Comparison of ENCODE assay signal across 10 cellular contexts in the genomic region with DNA sequence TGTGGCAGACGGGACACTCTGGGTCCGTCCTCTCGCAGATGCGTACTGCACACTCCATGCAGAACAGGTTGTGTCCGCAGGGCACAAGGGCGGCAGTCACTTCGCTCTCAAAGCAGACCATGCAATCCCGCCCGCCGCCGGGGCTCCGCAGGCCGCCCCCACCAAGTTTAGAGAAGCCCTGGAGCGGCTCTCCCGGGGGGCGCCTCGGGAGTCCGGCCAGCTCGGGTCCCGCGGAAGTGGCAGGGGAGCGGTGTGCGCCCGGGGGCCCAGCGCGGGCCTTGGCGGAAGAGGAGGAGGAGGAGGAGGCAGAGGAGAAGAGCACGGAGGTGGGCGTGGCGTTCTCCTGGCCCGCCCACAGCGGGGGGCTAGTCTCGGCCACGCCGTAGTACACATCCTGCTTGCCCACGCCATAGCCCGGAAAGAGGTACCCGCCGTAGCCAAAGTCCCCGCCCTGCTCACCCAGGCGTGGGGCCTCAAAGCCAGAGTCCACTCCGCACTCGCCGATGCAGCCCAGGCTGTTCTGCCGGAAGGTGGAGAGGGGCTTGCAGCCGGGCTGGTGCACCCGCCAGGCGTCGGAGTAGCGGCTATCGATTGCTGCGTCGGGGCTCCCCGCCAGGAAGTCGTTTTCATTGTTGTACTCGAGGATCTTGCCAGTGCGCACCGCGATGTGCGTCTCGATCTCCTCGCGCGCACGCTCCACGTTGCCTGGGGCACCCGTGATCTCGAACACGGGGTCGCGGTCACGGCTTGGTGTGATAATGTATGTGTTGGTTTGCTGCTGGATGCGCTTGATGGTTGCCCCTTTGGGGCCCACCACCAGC. TPM values are rescaled to one million over a fixed set of nuclear protein-coding genes. Genes with fewer than 3 reads are reported as not detected.
DNase-seq lines count a peak whose midpoint lies in the region; ATAC-seq, FAIRE-seq and TF ChIP-seq lines count a peak whose summit lies in the region.
"Had no signal": no experiment of that assay in that cellular context is flagged by ENCODE, and none has a peak within 500 bp of the region (broad histone marks: within the 10 kb centered on the region; RNA-seq: fewer than 3 reads in every experiment).

No MANE protein-coding gene starts in this region.

- no peak for FAIRE-seq in RCC 7860 (lab: Jason Lieb, UNC)
- no peak for FAIRE-seq in small intestine (lab: Jason Lieb, UNC)

- 44% methylated on average over 6 of the region's 73 CpGs for WGBS in esophagus muscularis mucosa
- 67 to 89% (median 85%) methylated on average over 63 to 73 of the region's 73 CpGs for WGBS in small intestine, 3 donors

- peak; percentile 82 for DNase-seq in CMK (ENCODE audit: low read depth)
- no peak for DNase-seq in esophagus muscularis mucosa (ENCODE audit: extremely low spot score)
- no peak for DNase-seq in RCC 7860 (ENCODE audit: low spot score)
- DNase-seq in small intestine = no peak
- no peak for DNase-seq in pons (ENCODE audit: low spot score)
- DNase-seq: activated naive CD8-positive, alpha-beta T cell treated with anti-CD3 and anti-CD28 coated beads, Interleukin-2, amount 10 ng/mL, durations not matched to agents 7 days and 5 days; NCI-H1105 had no signal

- ATAC-seq in HG03103 (IDR thresholded peaks at IDR 0.05; ENCODE audit: low read depth, unreplicated experiment) (peak; percentile 66), HG02938 (IDR thresholded peaks at IDR 0.05; ENCODE audit: unreplicated experiment) (no peak)

- TF ChIP-seq POLR2A in esophagus muscularis mucosa (IDR thresholded peaks at IDR 0.05; ENCODE audit: low read depth) = no peak

- H3K27me3 ChIP-seq in esophagus muscularis mucosa (no peaks in the 10 kb centered on the region), small intestine (ENCODE audit: control insufficient read depth in 2 of 2, insufficient read depth in 2 of 2, low read length in 2 of 2) (no peaks in the 10 kb centered on the region)

- no peak for TF ChIP-seq EP300 in esophagus muscularis mucosa (IDR thresholded peaks at IDR 0.05)

- H3K27me3 Mint-ChIP-seq in nephron (ENCODE audit: low read depth) = no peaks in the 10 kb centered on the region

- peaks cover 66% of the 10 kb centered on the region for H3K36me3 Mint-ChIP-seq in nephron (ENCODE audit: low read depth)
- H3K36me3 Mint-ChIP-seq: activated naive CD8-positive, alpha-beta T cell treated with anti-CD3 and anti-CD28 coated beads, Interleukin-2, amount 10 ng/mL, durations not matched to agents 7 days and 5 days had no signal

- peak overlapping the region; percentile 61 to 79 (median 63) for H3K27ac Mint-ChIP-seq in nephron

- H3K4me1 Mint-ChIP-seq in nephron = peaks cover 79% of the 10 kb centered on the region
- H3K4me1 Mint-ChIP-seq: activated naive CD8-positive, alpha-beta T cell treated with anti-CD3 and anti-CD28 coated beads, Interleukin-2, amount 10 ng/mL, durations not matched to agents 7 days and 5 days had no signal

- peak overlapping the region; percentile 58 to 71 (median 60) for H3K4me3 ChIP-seq in esophagus muscularis mucosa
- peak overlapping the region in 1 of 2 donors; percentile 18 for H3K4me3 ChIP-seq in small intestine (ENCODE audit: low read depth in 1 of 2, low read length in 2 of 2)

- H3K9me3 Mint-ChIP-seq in nephron = no peaks in the 10 kb centered on the region
- H3K9me3 Mint-ChIP-seq: activated naive CD8-positive, alpha-beta T cell treated with anti-CD3 and anti-CD28 coated beads, Interleukin-2, amount 10 ng/mL, durations not matched to agents 7 days and 5 days had no signal

- H3K9me3 ChIP-seq in esophagus muscularis mucosa = no peaks in the 10 kb centered on the region
- H3K9me3 ChIP-seq in small intestine (ENCODE audit: control insufficient read depth, low read depth) = no peaks in the 10 kb centered on the region

- peak overlapping the region; percentile 98 to 100 (median 98) for H3K4me3 Mint-ChIP-seq in nephron
- H3K4me3 Mint-ChIP-seq: activated naive CD8-positive, alpha-beta T cell treated with anti-CD3 and anti-CD28 coated beads, Interleukin-2, amount 10 ng/mL, durations not matched to agents 7 days and 5 days had no signal

- H3K36me3 ChIP-seq in esophagus muscularis mucosa (no peaks in the 10 kb centered on the region), small intestine (ENCODE audit: control insufficient read depth in 2 of 2, insufficient read depth in 2 of 2, low read length in 2 of 2) (no peaks in the 10 kb centered on the region)

- H3K27ac ChIP-seq in esophagus muscularis mucosa (replicated peaks in 1 of 4) (peak overlapping the region; percentile 36 to 70 (median 58)), small intestine (ENCODE audit: low read depth in 1 of 2, low read length in 1 of 2) (no peak overlapping the region)

- TF ChIP-seq CTCF in esophagus muscularis mucosa (IDR thresholded peaks at IDR 0.05) = peak in 1 of 3 experiments; percentile 5
- no peak for TF ChIP-seq CTCF in nephron (IDR thresholded peaks at IDR 0.05; ENCODE audit: unreplicated experiment in 3 of 3)

- intact Hi-C loops in esophagus muscularis mucosa (cut with DNase I) = no loop called here

- H3K4me1 ChIP-seq in esophagus muscularis mucosa = peaks cover 14 to 36% (median 26%) of the 10 kb centered on the region in 4 donors
- H3K4me1 ChIP-seq in small intestine (ENCODE audit: control insufficient read depth in 2 of 2, insufficient read depth in 1 of 2, low read depth in 1 of 2, low read length in 1 of 2) = no peaks in the 10 kb centered on the region

RNA-seq across cellular contexts. Expression of a gene that starts 5.4 kb away (rescaled TPM):
- total RNA-seq in esophagus muscularis mucosa = 1 to 10 TPM in 1 of 4 donors, under 1 TPM in 3; under 0.01 to 1.6 (median 0.66) TPM
- 1 to 10 TPM in 1 of 3 donors, under 1 TPM in 2; under 0.01 to 1.5 (median 0.22) TPM for polyA plus RNA-seq in small intestine

RNA-seq across cellular contexts. Expression of a gene that starts 15.9 kb away (rescaled TPM):
- total RNA-seq in esophagus muscularis mucosa = not detected
- 100 to 1,000 TPM; 140 to 216 (median 140) TPM for polyA plus RNA-seq in small intestine

RNA-seq across cellular contexts. Expression of a gene that starts 22.2 kb away (rescaled TPM):
- 100 to 1,000 TPM in 1 of 4 donors, 10 to 100 TPM in 3; 59.3 to 106 (median 75.5) TPM for total RNA-seq in esophagus muscularis mucosa
- polyA plus RNA-seq in small intestine = 100 to 1,000 TPM; 132 to 226 (median 165) TPM

RNA-seq across cellular contexts. Expression of a gene that starts 23.2 kb away (rescaled TPM):
- 10 to 100 TPM; 17.4 to 33.3 (median 26.0) TPM for total RNA-seq in esophagus muscularis mucosa
- polyA plus RNA-seq in small intestine = 10 to 100 TPM; 14.1 to 22.0 (median 18.8) TPM

RNA-seq across cellular contexts. Expression of a gene that starts 37.7 kb away (rescaled TPM):
- 100 to 1,000 TPM; 311 to 589 (median 380) TPM for total RNA-seq in esophagus muscularis mucosa
- 100 to 1,000 TPM in 2 of 3 donors, 10 to 100 TPM in 1; 89.7 to 168 (median 101) TPM for polyA plus RNA-seq in small intestine

Comparison
In these comparisons a context has a peak if more than half of its experiments do, and no peak if none do; other contexts are left out.
1. H3K27ac ChIP-seq: peak in esophagus muscularis mucosa (4 of 4); none in small intestine (0 of 2).